Comparison of ENCODE assay signal across 1 cellular context in the genomic region with DNA sequence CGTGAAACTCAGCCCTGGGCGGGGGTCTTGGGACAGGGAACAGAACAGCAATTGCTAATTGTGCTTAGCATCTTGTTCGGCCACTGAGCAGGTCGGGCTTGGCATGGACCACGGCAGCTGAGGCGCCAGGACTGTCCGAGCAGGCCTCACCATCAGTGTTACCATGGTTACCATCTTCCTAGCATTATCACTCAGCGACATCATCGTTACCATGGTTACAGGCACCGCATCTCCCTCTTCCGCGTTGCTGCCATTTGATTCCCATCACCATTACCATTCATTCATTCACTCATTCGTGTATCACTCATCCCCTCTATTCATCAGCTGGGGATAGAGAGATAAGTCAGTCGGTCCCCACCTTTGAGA.
A peak's percentile ranks its signal among the peaks of the same experiment; 100 is the strongest.
TF ChIP-seq lines count a peak whose summit lies in the region.

No MANE protein-coding gene starts in this region.

TF ChIP-seq in K562, 482 proteins besides CTCF, POLR2A, EP300 and RAD21 (continued from another document):
- TF ChIP-seq, protein P1, sequence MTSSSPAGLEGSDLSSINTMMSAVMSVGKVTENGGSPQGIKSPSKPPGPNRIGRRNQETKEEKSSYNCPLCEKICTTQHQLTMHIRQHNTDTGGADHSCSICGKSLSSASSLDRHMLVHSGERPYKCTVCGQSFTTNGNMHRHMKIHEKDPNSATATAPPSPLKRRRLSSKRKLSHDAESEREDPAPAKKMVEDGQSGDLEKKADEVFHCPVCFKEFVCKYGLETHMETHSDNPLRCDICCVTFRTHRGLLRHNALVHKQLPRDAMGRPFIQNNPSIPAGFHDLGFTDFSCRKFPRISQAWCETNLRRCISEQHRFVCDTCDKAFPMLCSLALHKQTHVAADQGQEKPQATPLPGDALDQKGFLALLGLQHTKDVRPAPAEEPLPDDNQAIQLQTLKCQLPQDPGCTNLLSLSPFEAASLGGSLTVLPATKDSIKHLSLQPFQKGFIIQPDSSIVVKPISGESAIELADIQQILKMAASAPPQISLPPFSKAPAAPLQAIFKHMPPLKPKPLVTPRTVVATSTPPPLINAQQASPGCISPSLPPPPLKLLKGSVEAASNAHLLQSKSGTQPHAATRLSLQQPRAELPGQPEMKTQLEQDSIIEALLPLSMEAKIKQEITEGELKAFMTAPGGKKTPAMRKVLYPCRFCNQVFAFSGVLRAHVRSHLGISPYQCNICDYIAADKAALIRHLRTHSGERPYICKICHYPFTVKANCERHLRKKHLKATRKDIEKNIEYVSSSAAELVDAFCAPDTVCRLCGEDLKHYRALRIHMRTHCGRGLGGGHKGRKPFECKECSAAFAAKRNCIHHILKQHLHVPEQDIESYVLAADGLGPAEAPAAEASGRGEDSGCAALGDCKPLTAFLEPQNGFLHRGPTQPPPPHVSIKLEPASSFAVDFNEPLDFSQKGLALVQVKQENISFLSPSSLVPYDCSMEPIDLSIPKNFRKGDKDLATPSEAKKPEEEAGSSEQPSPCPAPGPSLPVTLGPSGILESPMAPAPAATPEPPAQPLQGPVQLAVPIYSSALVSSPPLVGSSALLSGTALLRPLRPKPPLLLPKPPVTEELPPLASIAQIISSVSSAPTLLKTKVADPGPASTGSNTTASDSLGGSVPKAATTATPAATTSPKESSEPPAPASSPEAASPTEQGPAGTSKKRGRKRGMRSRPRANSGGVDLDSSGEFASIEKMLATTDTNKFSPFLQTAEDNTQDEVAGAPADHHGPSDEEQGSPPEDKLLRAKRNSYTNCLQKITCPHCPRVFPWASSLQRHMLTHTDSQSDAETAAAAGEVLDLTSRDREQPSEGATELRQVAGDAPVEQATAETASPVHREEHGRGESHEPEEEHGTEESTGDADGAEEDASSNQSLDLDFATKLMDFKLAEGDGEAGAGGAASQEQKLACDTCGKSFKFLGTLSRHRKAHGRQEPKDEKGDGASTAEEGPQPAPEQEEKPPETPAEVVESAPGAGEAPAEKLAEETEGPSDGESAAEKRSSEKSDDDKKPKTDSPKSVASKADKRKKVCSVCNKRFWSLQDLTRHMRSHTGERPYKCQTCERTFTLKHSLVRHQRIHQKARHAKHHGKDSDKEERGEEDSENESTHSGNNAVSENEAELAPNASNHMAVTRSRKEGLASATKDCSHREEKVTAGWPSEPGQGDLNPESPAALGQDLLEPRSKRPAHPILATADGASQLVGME (CRISPR knock-in tag; IDR thresholded peaks at IDR 0.05): peak; percentile 99
- no peak for TF ChIP-seq HNRNPUL1 (IDR thresholded peaks at IDR 0.05; ENCODE audit: low read length)
- no peak for TF ChIP-seq RBM25 (IDR thresholded peaks at IDR 0.05; ENCODE audit: low read depth, low read length, severe bottlenecking)
- no peak for TF ChIP-seq MIER1 (IDR thresholded peaks at IDR 0.05; ENCODE audit: low read depth)
- TF ChIP-seq MEIS2 (IDR thresholded peaks at IDR 0.05; ENCODE audit: partially characterized antibody): no peak
- TF ChIP-seq MTF1 (CRISPR knock-in tag; IDR thresholded peaks at IDR 0.05; ENCODE audit: borderline replicate concordance): no peak
- TF ChIP-seq CSDE1 (IDR thresholded peaks at IDR 0.05): peak in 1 of 2 experiments; percentile 98; a peak in 2 of 4 replicates
- TF ChIP-seq POLR2B (IDR thresholded peaks at IDR 0.05; ENCODE audit: low read depth, partially characterized antibody): no peak
- TF ChIP-seq BRF1 (IDR thresholded peaks at IDR 0.05; ENCODE audit: borderline replicate concordance, extremely low read depth, insufficient read length): no peak
- TF ChIP-seq, protein P2, sequence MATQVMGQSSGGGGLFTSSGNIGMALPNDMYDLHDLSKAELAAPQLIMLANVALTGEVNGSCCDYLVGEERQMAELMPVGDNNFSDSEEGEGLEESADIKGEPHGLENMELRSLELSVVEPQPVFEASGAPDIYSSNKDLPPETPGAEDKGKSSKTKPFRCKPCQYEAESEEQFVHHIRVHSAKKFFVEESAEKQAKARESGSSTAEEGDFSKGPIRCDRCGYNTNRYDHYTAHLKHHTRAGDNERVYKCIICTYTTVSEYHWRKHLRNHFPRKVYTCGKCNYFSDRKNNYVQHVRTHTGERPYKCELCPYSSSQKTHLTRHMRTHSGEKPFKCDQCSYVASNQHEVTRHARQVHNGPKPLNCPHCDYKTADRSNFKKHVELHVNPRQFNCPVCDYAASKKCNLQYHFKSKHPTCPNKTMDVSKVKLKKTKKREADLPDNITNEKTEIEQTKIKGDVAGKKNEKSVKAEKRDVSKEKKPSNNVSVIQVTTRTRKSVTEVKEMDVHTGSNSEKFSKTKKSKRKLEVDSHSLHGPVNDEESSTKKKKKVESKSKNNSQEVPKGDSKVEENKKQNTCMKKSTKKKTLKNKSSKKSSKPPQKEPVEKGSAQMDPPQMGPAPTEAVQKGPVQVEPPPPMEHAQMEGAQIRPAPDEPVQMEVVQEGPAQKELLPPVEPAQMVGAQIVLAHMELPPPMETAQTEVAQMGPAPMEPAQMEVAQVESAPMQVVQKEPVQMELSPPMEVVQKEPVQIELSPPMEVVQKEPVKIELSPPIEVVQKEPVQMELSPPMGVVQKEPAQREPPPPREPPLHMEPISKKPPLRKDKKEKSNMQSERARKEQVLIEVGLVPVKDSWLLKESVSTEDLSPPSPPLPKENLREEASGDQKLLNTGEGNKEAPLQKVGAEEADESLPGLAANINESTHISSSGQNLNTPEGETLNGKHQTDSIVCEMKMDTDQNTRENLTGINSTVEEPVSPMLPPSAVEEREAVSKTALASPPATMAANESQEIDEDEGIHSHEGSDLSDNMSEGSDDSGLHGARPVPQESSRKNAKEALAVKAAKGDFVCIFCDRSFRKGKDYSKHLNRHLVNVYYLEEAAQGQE (CRISPR knock-in tag; IDR thresholded peaks at IDR 0.05; ENCODE audit: low read depth): no peak
- no peak for TF ChIP-seq RBM34 (IDR thresholded peaks at IDR 0.05; ENCODE audit: borderline replicate concordance, insufficient read depth, low read length)
- peak; percentile 98 for TF ChIP-seq CTBP1 (IDR thresholded peaks at IDR 0.05; ENCODE audit: borderline replicate concordance)
- TF ChIP-seq FOXK1 (CRISPR knock-in tag; IDR thresholded peaks at IDR 0.05; ENCODE audit: borderline replicate concordance): 0 out of 2 replicates have a peak, but pooled peaks have one; percentile 28
- TF ChIP-seq ZNF175 (CRISPR knock-in tag; IDR thresholded peaks at IDR 0.05; ENCODE audit: low read depth): no peak
- TF ChIP-seq CEBPB (tag; IDR thresholded peaks at IDR 0.05): no peak
- no peak for TF ChIP-seq ZKSCAN1 (IDR thresholded peaks at IDR 0.05; ENCODE audit: low read depth, low read length)
- TF ChIP-seq TEAD1 (CRISPR knock-in tag; IDR thresholded peaks at IDR 0.05): no peak
- TF ChIP-seq, protein P3, sequence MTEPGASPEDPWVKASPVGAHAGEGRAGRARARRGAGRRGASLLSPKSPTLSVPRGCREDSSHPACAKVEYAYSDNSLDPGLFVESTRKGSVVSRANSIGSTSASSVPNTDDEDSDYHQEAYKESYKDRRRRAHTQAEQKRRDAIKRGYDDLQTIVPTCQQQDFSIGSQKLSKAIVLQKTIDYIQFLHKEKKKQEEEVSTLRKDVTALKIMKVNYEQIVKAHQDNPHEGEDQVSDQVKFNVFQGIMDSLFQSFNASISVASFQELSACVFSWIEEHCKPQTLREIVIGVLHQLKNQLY (CRISPR knock-in tag; conservative IDR thresholded peaks at IDR 0.05): no peak
- no peak for TF ChIP-seq HLTF (IDR thresholded peaks at IDR 0.05)
- no peak for TF ChIP-seq NCOA1 (IDR thresholded peaks at IDR 0.05; ENCODE audit: low read depth)
- peak; percentile 91; the same call in 1 of the 2 replicates for TF ChIP-seq BMI1 (IDR thresholded peaks at IDR 0.05; ENCODE audit: low read length)
- no peak for TF ChIP-seq ZNF311 (CRISPR knock-in tag; IDR thresholded peaks at IDR 0.05)
- no peak for TF ChIP-seq ARNT (IDR thresholded peaks at IDR 0.05)
- peak; percentile 69; the same call in 1 of the 2 replicates for TF ChIP-seq HDAC2 (IDR thresholded peaks at IDR 0.05)
- no peak for TF ChIP-seq GTF2E2 (tag; IDR thresholded peaks at IDR 0.05)
- TF ChIP-seq RCOR1 (IDR thresholded peaks at IDR 0.05; ENCODE audit: borderline replicate concordance in 1 of 2, low read depth in 2 of 2, low read length in 2 of 2): peak in 1 of 2 experiments; percentile 97; a peak in 2 of 4 replicates
- peak; percentile 83 for TF ChIP-seq ZNF24 (IDR thresholded peaks at IDR 0.05)
- TF ChIP-seq RFX7 (CRISPR knock-in tag; IDR thresholded peaks at IDR 0.05): no peak
- no peak for TF ChIP-seq PPARD (CRISPR knock-in tag; IDR thresholded peaks at IDR 0.05)
- no peak for TF ChIP-seq ZNF57 (CRISPR knock-in tag; IDR thresholded peaks at IDR 0.05)
- no peak for TF ChIP-seq MEF2D (tag; conservative IDR thresholded peaks at IDR 0.05; ENCODE audit: low read depth)
- TF ChIP-seq TAL1 (IDR thresholded peaks at IDR 0.05): no peak
- no peak for TF ChIP-seq CC2D1A (IDR thresholded peaks at IDR 0.05)
- no peak for TF ChIP-seq ZFP1 (CRISPR knock-in tag; IDR thresholded peaks at IDR 0.05)
- no peak for TF ChIP-seq ELF1 (tag; IDR thresholded peaks at IDR 0.05)
- TF ChIP-seq IFI16 (CRISPR knock-in tag; IDR thresholded peaks at IDR 0.05): no peak
- TF ChIP-seq CREM (IDR thresholded peaks at IDR 0.05; ENCODE audit: low read depth): 0 out of 2 replicates have a peak, but pooled peaks have one; percentile 32
- TF ChIP-seq, protein P4, sequence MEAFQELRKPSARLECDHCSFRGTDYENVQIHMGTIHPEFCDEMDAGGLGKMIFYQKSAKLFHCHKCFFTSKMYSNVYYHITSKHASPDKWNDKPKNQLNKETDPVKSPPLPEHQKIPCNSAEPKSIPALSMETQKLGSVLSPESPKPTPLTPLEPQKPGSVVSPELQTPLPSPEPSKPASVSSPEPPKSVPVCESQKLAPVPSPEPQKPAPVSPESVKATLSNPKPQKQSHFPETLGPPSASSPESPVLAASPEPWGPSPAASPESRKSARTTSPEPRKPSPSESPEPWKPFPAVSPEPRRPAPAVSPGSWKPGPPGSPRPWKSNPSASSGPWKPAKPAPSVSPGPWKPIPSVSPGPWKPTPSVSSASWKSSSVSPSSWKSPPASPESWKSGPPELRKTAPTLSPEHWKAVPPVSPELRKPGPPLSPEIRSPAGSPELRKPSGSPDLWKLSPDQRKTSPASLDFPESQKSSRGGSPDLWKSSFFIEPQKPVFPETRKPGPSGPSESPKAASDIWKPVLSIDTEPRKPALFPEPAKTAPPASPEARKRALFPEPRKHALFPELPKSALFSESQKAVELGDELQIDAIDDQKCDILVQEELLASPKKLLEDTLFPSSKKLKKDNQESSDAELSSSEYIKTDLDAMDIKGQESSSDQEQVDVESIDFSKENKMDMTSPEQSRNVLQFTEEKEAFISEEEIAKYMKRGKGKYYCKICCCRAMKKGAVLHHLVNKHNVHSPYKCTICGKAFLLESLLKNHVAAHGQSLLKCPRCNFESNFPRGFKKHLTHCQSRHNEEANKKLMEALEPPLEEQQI (IDR thresholded peaks at IDR 0.05): no peak
- no peak for TF ChIP-seq SUPT5H (IDR thresholded peaks at IDR 0.05)
- no peak for TF ChIP-seq NR2F6 (CRISPR knock-in tag; IDR thresholded peaks at IDR 0.05)
- no peak for TF ChIP-seq GTF2F1 (IDR thresholded peaks at IDR 0.05; ENCODE audit: low read depth, low read length)
- no peak for TF ChIP-seq RBM17 (IDR thresholded peaks at IDR 0.05; ENCODE audit: borderline replicate concordance, low read depth, low read length)
- TF ChIP-seq GABPA (tag; conservative IDR thresholded peaks at IDR 0.05; ENCODE audit: low read depth): no peak
- TF ChIP-seq RNF2 (IDR thresholded peaks at IDR 0.05): 0 out of 2 replicates have a peak, but pooled peaks have one; percentile 2
